Comparison of ENCODE assay signal across 8 cellular contexts in genomic region chr2:237673130-237673921, GRCh38. TPM values are rescaled to one million over a fixed set of nuclear protein-coding genes. Genes with fewer than 3 reads are reported as not detected.
DNase-seq lines count a peak whose midpoint lies in the region; ATAC-seq, FAIRE-seq and TF ChIP-seq lines count a peak whose summit lies in the region.

No MANE protein-coding gene starts in this region.

- no peak overlapping the region for H2BK120ac ChIP-seq in H9 (ENCODE audit: low read depth, low read length, poor library complexity, severe bottlenecking)

- peak overlapping the region; percentile 97 for H3K27ac ChIP-seq in CD4-positive, alpha-beta T cell (ENCODE audit: low read depth, low read length)
- no peak overlapping the region for H3K27ac ChIP-seq in H9 (ENCODE audit: insufficient read length, low read depth, low read length)
- peak overlapping the region; percentile 72 to 97 for H3K27ac ChIP-seq in left lung

- H3K4me1 Mint-ChIP-seq in CD4-positive, alpha-beta T cell (ENCODE audit: low read depth), result peaks cover 48% of the 10 kb centered on the region
- H3K4me1 Mint-ChIP-seq in H9 (peaks cover 30 to 33% of the 10 kb centered on the region in 2 experiments), WTC11 (peaks cover 62% of the 10 kb centered on the region)

- H3K9me3 ChIP-seq in CD4-positive, alpha-beta T cell (ENCODE audit: control insufficient read depth, low read length), result no peaks in the 10 kb centered on the region
- H3K9me3 ChIP-seq in H9 (ENCODE audit: control insufficient read depth, low read depth, low read length), result no peaks in the 10 kb centered on the region
- no peaks in the 10 kb centered on the region for H3K9me3 ChIP-seq in left lung

- no peak for FAIRE-seq in HTR-8/SVneo (lab: Jason Lieb, UNC)

- H2AK5ac ChIP-seq in H9 (ENCODE audit: insufficient read length, low read length), result no peak overlapping the region

- no peak overlapping the region for H4K91ac ChIP-seq in H9 (ENCODE audit: insufficient read length, low read depth, low read length)

- no peak overlapping the region for H3T11ph ChIP-seq in H9 (ENCODE audit: low read length)

- H4K20me1 ChIP-seq in H9 (ENCODE audit: control insufficient read depth, insufficient read depth, insufficient read length), result no peaks in the 10 kb centered on the region

- H3K27ac Mint-ChIP-seq in CD4-positive, alpha-beta T cell, result peak overlapping the region; percentile 96
- H3K27ac Mint-ChIP-seq in H9 (0 out of 7 replicates have a peak overlapping the region, but pooled peaks of 1 of the 3 experiments have one; percentile 4), WTC11 (peak overlapping the region; percentile 58)

- no peaks in the 10 kb centered on the region for H3K27me3 Mint-ChIP-seq in CD4-positive, alpha-beta T cell
- H3K27me3 Mint-ChIP-seq in H9 (ENCODE audit: low read depth), result peaks cover 2% of the 10 kb centered on the region; the same call in 1 of the 2 replicates
- no peaks in the 10 kb centered on the region for H3K27me3 Mint-ChIP-seq in WTC11 (ENCODE audit: low read depth)

- H3K56ac ChIP-seq in H9 (ENCODE audit: insufficient read length, low read depth, low read length), result no peak overlapping the region

- no peak overlapping the region for H2BK20ac ChIP-seq in H9 (ENCODE audit: low read depth, low read length, poor library complexity, severe bottlenecking)

- H4K5ac ChIP-seq in H9 (ENCODE audit: insufficient read length, low read depth, low read length), result no peak overlapping the region

- H4K8ac ChIP-seq in H9 (replicated peaks; ENCODE audit: insufficient read length, low read depth, low read length), result no peak overlapping the region

- H3K4ac ChIP-seq in H9 (ENCODE audit: low read depth, low read length), result no peak overlapping the region

- H3K14ac ChIP-seq in H9 (ENCODE audit: insufficient read depth, low read length), result no peak overlapping the region

- no peak overlapping the region for H3K4me2 ChIP-seq in H9 (ENCODE audit: insufficient read depth, insufficient read length, low read length)

- ATAC-seq in CD4-positive, alpha-beta T cell (ENCODE audit: poor library complexity), result peak; percentile 74
- ATAC-seq in WTC11, result peak; percentile 52
- peak; percentile 52 for ATAC-seq in left lung

- POLR2A ChIA-PET in CD4-positive, alpha-beta T cell (lab: Charles Lee), result interaction anchor here (0.6 to 7.6 kb wide), 17 partner anchors 8 to 160 kb away, joined by 3 to 235 read pairs (median 4); no protein-coding TSS in a partner anchor
- POLR2A ChIA-PET in WTC11 (lab: Charles Lee), result no interaction called here

- no peak overlapping the region for H2BK5ac ChIP-seq in H9 (ENCODE audit: insufficient read length, low read length)

- H3K4me3 Mint-ChIP-seq in CD4-positive, alpha-beta T cell, result peak overlapping the region; percentile 82
- peak overlapping the region in 1 of 2 experiments; percentile 21; a peak in 2 of 5 replicates for H3K4me3 Mint-ChIP-seq in H9
- H3K4me3 Mint-ChIP-seq in WTC11, result peak overlapping the region; percentile 39

- no peaks in the 10 kb centered on the region for H3K36me3 Mint-ChIP-seq in CD4-positive, alpha-beta T cell (ENCODE audit: low read depth)
- H3K36me3 Mint-ChIP-seq in H9 (ENCODE audit: insufficient read depth in 1 of 3, low read depth in 3 of 3), result no peaks in the 10 kb centered on the region; a peak in 2 of 7 replicates
- H3K36me3 Mint-ChIP-seq in WTC11, result no peaks in the 10 kb centered on the region

- no peak overlapping the region for H2AFZ ChIP-seq in H9 (ENCODE audit: low read length)

- no peaks in the 10 kb centered on the region for H3K79me2 ChIP-seq in H9 (ENCODE audit: insufficient read depth, low read length)

- H3K79me1 ChIP-seq in H9 (ENCODE audit: insufficient read depth, low read depth, low read length, poor library complexity, severe bottlenecking), result no peaks in the 10 kb centered on the region

- H3K18ac ChIP-seq in H9 (ENCODE audit: insufficient read length, low read depth, low read length), result no peak overlapping the region

- no peak overlapping the region for H3K23ac ChIP-seq in H9 (ENCODE audit: insufficient read length, low read depth, low read length)

- H3K4me1 ChIP-seq in H9 (ENCODE audit: insufficient read depth, low read length) (no peaks in the 10 kb centered on the region), left lung (peaks cover 48 to 57% of the 10 kb centered on the region in 2 donors)

- H2BK15ac ChIP-seq in H9 (ENCODE audit: low read depth, low read length), result no peak overlapping the region

- CTCF ChIA-PET in CD4-positive, alpha-beta T cell (lab: Charles Lee), result interaction anchor here (0.7 to 8.7 kb wide), 26 partner anchors 9 to 766 kb away, joined by 3 to 254 read pairs (median 5); no protein-coding TSS in a partner anchor
- CTCF ChIA-PET in WTC11 (lab: Charles Lee), result interaction anchor here (0.6 to 9.0 kb wide), 20 partner anchors 9 to 250 kb away, joined by 3 to 63 read pairs (median 4); partner anchors contain the start of gene LRRFIP1

- no peak overlapping the region for H3K9ac ChIP-seq in H9 (ENCODE audit: extremely low read depth, insufficient read length, low read length)

- H3K27me3 ChIP-seq in CD4-positive, alpha-beta T cell (ENCODE audit: control insufficient read depth, insufficient read depth, low read length), result no peaks in the 10 kb centered on the region
- H3K27me3 ChIP-seq in H9 (ENCODE audit: insufficient read depth, low read length) (no peaks in the 10 kb centered on the region), left lung (no peaks in the 10 kb centered on the region)

- H3K9me3 Mint-ChIP-seq in CD4-positive, alpha-beta T cell, result no peaks in the 10 kb centered on the region
- H3K9me3 Mint-ChIP-seq in H9 (no peaks in the 10 kb centered on the region), WTC11 (no peaks in the 10 kb centered on the region)

- intact Hi-C loops in CD4-positive, alpha-beta T cell (cut with DNase I, micrococcal nuclease), result loop anchor here (1.0 to 10.0 kb wide), 11 partner anchors 14 to 239 kb away; no protein-coding TSS in a partner anchor
- intact Hi-C loops in left lung (cut with DNase I), result loop anchor here in 1 of 2 donors (5.0 kb wide), 1 partner anchor 69 kb away; no protein-coding TSS in a partner anchor

- no CpG with 5 or more reads among the region's 36 CpGs for WGBS in H9 (ENCODE audit: extremely low coverage, insufficient read length, low lambda C conversion rate)

- no peaks in the 10 kb centered on the region for H3K36me3 ChIP-seq in left lung

- DNase-seq in CD4-positive, alpha-beta T cell, result peak; percentile 77 to 98 (median 84)
- peak; percentile 65 for DNase-seq in H9
- DNase-seq in NCI-H2107 treated with DMSO at 0.1 percent for 48 hours (lab: John Stamatoyannopoulos, UW; ENCODE audit: unreplicated experiment), result peak; percentile 46
- DNase-seq in WTC11 (ENCODE audit: low spot score), result peak; percentile 59
- peak; percentile 65 to 66 for DNase-seq in cardiac fibroblast (ENCODE audit: low read depth in 2 of 2)
- DNase-seq in left lung, result peak; percentile 86 to 96
- peak; percentile 89 for DNase-seq in stimulated activated CD4-positive, alpha-beta T cell treated with anti-CD3 and anti-CD28 coated beads, Interleukin-4, amount 100 ng/mL, for 24 hours
- no peak for DNase-seq in HTR-8/SVneo (ENCODE audit: insufficient read length, low spot score)

- no peak overlapping the region for H3K4me3 ChIP-seq in cardiac fibroblast (replicated peaks in 1 of 2; ENCODE audit: low read depth in 2 of 2, low read length in 2 of 2)
- H3K4me3 ChIP-seq in left lung, result peak overlapping the region in 1 of 2 donors; percentile 40

- TF ChIP-seq CTCF in CD4-positive, alpha-beta T cell (IDR thresholded peaks at IDR 0.05), result peak; percentile 81
- TF ChIP-seq CTCF in H9 (conservative IDR thresholded peaks at IDR 0.05) (peak; percentile 80), WTC11 (IDR thresholded peaks at IDR 0.05) (peak; percentile 48), cardiac fibroblast (IDR thresholded peaks at IDR 0.05; ENCODE audit: low read depth, low read length) (peak; percentile 54), left lung (IDR thresholded peaks at IDR 0.05) (peak; percentile 54 to 63)

- H2BK12ac ChIP-seq in H9 (ENCODE audit: insufficient read length, low read depth, low read length), result no peak overlapping the region

- no peaks in the 10 kb centered on the region for H3K23me2 ChIP-seq in H9 (ENCODE audit: insufficient read length, low read depth, low read length, poor library complexity, severe bottlenecking)

TF ChIP-seq in WTC11, 78 proteins besides CTCF, POLR2A, EP300 and RAD21:
- TF ChIP-seq TCF7 (CRISPR knock-in tag; IDR thresholded peaks at IDR 0.05; ENCODE audit: low read depth) (no peak), ZNF121 (CRISPR knock-in tag; IDR thresholded peaks at IDR 0.05) (0 out of 2 replicates have a peak, but pooled peaks have one; percentile 31), NFE2L1 (CRISPR knock-in tag; IDR thresholded peaks at IDR 0.05) (no peak)
TF ChIP-seq in WTC11: peak in this region for 1.

RNA-seq across cellular contexts. Expression of gene LRRFIP1, which starts 45.9 kb away (rescaled TPM):
- 100 to 1,000 TPM; 157 to 161 TPM for total RNA-seq in CD4-positive, alpha-beta T cell
- 37.1 and 38.5 TPM in 2 replicates for total RNA-seq in H9 (2021)
- 70.6 to 88.4 TPM (median 71.2 TPM) in 3 replicates for total RNA-seq in WTC11 (2021)
- total RNA-seq in left lung, result 100 to 1,000 TPM; 123 to 160 TPM
